In the genomic region with DNA sequence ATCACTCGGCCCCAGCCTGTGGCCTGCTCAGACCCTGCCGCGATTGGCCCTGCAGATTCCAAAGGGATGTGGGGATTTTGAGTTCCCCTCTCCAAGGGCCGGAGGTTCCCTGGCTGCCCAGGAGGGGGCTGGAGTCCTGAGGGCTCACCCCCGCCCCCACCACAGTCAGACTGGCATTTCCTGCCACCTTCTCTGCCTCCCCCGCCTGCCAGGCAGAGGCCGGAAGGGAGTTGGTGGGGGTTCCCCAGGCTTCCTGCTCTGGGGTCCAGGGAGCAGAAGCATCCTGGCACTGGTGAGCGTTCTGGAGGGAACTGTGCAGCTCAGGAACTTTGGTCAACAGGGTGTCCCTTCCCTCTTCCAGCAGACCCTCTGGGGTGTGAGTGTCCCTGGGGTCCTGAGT, we compare ENCODE assay signal across 8 cellular contexts.
DNase-seq lines count a peak whose midpoint lies in the region; ATAC-seq and TF ChIP-seq lines count a peak whose summit lies in the region.

No MANE protein-coding gene starts in this region.

- H3K4me3 ChIP-seq in right atrium auricular region, result no peak overlapping the region

- no peaks in the 10 kb centered on the region for H3K9me3 ChIP-seq in right atrium auricular region

- DNase-seq in Kasumi-1 (lab: John Stamatoyannopoulos, UW) (peak; percentile 25 to 26), right atrium auricular region (ENCODE audit: low spot score) (no peak), AG20443 (ENCODE audit: low spot score) (no peak), NCI-H146 (lab: John Stamatoyannopoulos, UW) (no peak), dedifferentiated amniotic fluid mesenchymal stem cell (ENCODE audit: extremely low spot score) (no peak), GM03348 (ENCODE audit: low spot score) (no peak)
- peak; percentile 52 for DNase-seq in activated CD8-positive, alpha-beta memory T cell treated with anti-CD3 and anti-CD28 coated beads, Interleukin-2, amount 50 U/mL, for 4 hours
- DNase-seq in stimulated activated naive CD8-positive, alpha-beta T cell treated with anti-CD3 and anti-CD28 coated beads, Interleukin-15, amount 100 ng/mL, for 72 hours, result peak in 1 of 2 donors; percentile 61

- H3K4me1 ChIP-seq in right atrium auricular region, result peaks cover 0 to 74% of the 10 kb centered on the region in 2 donors

- peak overlapping the region in 1 of 2 donors; percentile 72 for H3K27ac Mint-ChIP-seq in stimulated activated naive CD8-positive, alpha-beta T cell treated with anti-CD3 and anti-CD28 coated beads, Interleukin-15, amount 100 ng/mL, for 72 hours

- peak overlapping the region; percentile 9 to 27 for H3K27ac ChIP-seq in right atrium auricular region

- peaks cover 6 to 21% of the 10 kb centered on the region in 2 donors for H3K9me3 Mint-ChIP-seq in stimulated activated naive CD8-positive, alpha-beta T cell treated with anti-CD3 and anti-CD28 coated beads, Interleukin-15, amount 100 ng/mL, for 72 hours

- peaks cover 72% of the 10 kb centered on the region for H3K4me1 Mint-ChIP-seq in stimulated activated naive CD8-positive, alpha-beta T cell treated with anti-CD3 and anti-CD28 coated beads, Interleukin-15, amount 100 ng/mL, for 72 hours

- H3K27me3 Mint-ChIP-seq in stimulated activated naive CD8-positive, alpha-beta T cell treated with anti-CD3 and anti-CD28 coated beads, Interleukin-15, amount 100 ng/mL, for 72 hours, result no peaks in the 10 kb centered on the region

- H3K27me3 ChIP-seq in right atrium auricular region, result no peaks in the 10 kb centered on the region

- ATAC-seq in stimulated activated naive CD8-positive, alpha-beta T cell treated with anti-CD3 and anti-CD28 coated beads, Interleukin-15, amount 100 ng/mL, for 72 hours, result peak; percentile 38

- TF ChIP-seq CTCF in right atrium auricular region (IDR thresholded peaks at IDR 0.05), result no peak

- no peaks in the 10 kb centered on the region for H3K36me3 ChIP-seq in right atrium auricular region

- peak overlapping the region; percentile 71 to 84 for H3K4me3 Mint-ChIP-seq in stimulated activated naive CD8-positive, alpha-beta T cell treated with anti-CD3 and anti-CD28 coated beads, Interleukin-15, amount 100 ng/mL, for 72 hours

Comparison
In these comparisons a context has a peak if more than half of its experiments do, and no peak if none do; other contexts are left out.
1. DNase-seq: peak in Kasumi-1 (2 of 2) and activated CD8-positive, alpha-beta memory T cell treated with anti-CD3 and anti-CD28 coated beads, Interleukin-2, amount 50 U/mL, for 4 hours (single experiment); none in right atrium auricular region (single experiment), AG20443 (single experiment), NCI-H146 (single experiment), dedifferentiated amniotic fluid mesenchymal stem cell (single experiment) and GM03348 (single experiment).